8 cellular contexts compared by ENCODE assay signal in genomic region chr16:4426021-4426684, GRCh38. TPM values are rescaled to one million over a fixed set of nuclear protein-coding genes. Genes with fewer than 3 reads are reported as not detected.
A peak's percentile ranks its signal among the peaks of the same experiment; 100 is the strongest.
DNase-seq lines count a peak whose midpoint lies in the region; ATAC-seq lines count a peak whose summit lies in the region.

No MANE protein-coding gene starts in this region.

- CTCF ChIA-PET in CD4-positive, alpha-beta memory T cell (lab: Charles Lee; ENCODE audit: partially characterized antibody): no interaction called here

- H3K9me3 Mint-ChIP-seq in CD4-positive, alpha-beta memory T cell: no peaks in the 10 kb centered on the region
- H3K9me3 Mint-ChIP-seq in activated T-helper 1 cell treated with anti-CD3 and anti-CD28 coated beads, Interleukin-12 subunit alpha, Interleukin-12 subunit beta, Interleukin-2, Interleukin-4 antibody, amounts not matched to agents 30 ng/mL and 10 ng/mL and 1 ng/mL, durations not matched to agents 14 hours and 24 hours and 36 hours: no peaks in the 10 kb centered on the region

- peak; percentile 24 for ATAC-seq in GM19328 (IDR thresholded peaks at IDR 0.05; ENCODE audit: unreplicated experiment)
- ATAC-seq in HG03354 (IDR thresholded peaks at IDR 0.05; ENCODE audit: poor library complexity, severe bottlenecking, unreplicated experiment): peak; percentile 43
- peak; percentile 15 for ATAC-seq in stimulated activated naive CD8-positive, alpha-beta T cell treated with anti-CD3 and anti-CD28 coated beads, Interleukin-15, Interleukin-2, amounts not matched to agents 100 U/mL and 50 U/mL, for 24 hours

- H3K4me3 Mint-ChIP-seq in CD4-positive, alpha-beta memory T cell: peak overlapping the region; percentile 92 to 98 (median 98)
- H3K4me3 Mint-ChIP-seq in activated T-helper 1 cell treated with anti-CD3 and anti-CD28 coated beads, Interleukin-12 subunit alpha, Interleukin-12 subunit beta, Interleukin-2, Interleukin-4 antibody, amounts not matched to agents 30 ng/mL and 10 ng/mL and 1 ng/mL, durations not matched to agents 14 hours and 24 hours and 36 hours: peak overlapping the region; percentile 98

- H3K4me1 Mint-ChIP-seq in CD4-positive, alpha-beta memory T cell: peaks cover 16 to 36% (median 25%) of the 10 kb centered on the region in 4 donors
- H3K4me1 Mint-ChIP-seq in activated T-helper 1 cell treated with anti-CD3 and anti-CD28 coated beads, Interleukin-12 subunit alpha, Interleukin-12 subunit beta, Interleukin-2, Interleukin-4 antibody, amounts not matched to agents 30 ng/mL and 10 ng/mL and 1 ng/mL, durations not matched to agents 14 hours and 24 hours and 36 hours (ENCODE audit: low read depth): peaks cover 31% of the 10 kb centered on the region

- peaks cover 28% of the 10 kb centered on the region for H3K4me1 ChIP-seq in CD4-positive, alpha-beta memory T cell (ENCODE audit: insufficient read depth, low read length)
- H3K4me1 ChIP-seq in iPS-18a (ENCODE audit: control insufficient read depth, low read depth, low read length): peaks cover 4% of the 10 kb centered on the region

- no peaks in the 10 kb centered on the region for H3K9me3 ChIP-seq in CD4-positive, alpha-beta memory T cell (ENCODE audit: control insufficient read depth in 1 of 2, low read length in 2 of 2)
- H3K9me3 ChIP-seq in iPS-18a (ENCODE audit: control insufficient read depth, low read depth, low read length): no peaks in the 10 kb centered on the region

- peak overlapping the region; percentile 98 to 99 for H3K4me3 ChIP-seq in CD4-positive, alpha-beta memory T cell (ENCODE audit: low read length in 2 of 2)
- H3K4me3 ChIP-seq in iPS-18a (ENCODE audit: low read length): peak overlapping the region; percentile 79

- intact Hi-C loops in CD4-positive, alpha-beta memory T cell (cut with micrococcal nuclease): no loop called here
- intact Hi-C loops in activated T-helper 1 cell treated with anti-CD3 and anti-CD28 coated beads, Interleukin-12 subunit alpha, Interleukin-12 subunit beta, Interleukin-2, Interleukin-4 antibody, amounts not matched to agents 30 ng/mL and 10 ng/mL and 1 ng/mL, durations not matched to agents 14 hours and 24 hours and 36 hours (cut with micrococcal nuclease): loop anchor here (5.0 kb wide), 3 partner anchors 111 to 421 kb away; partner anchors contain the start of genes ANKS3, CDIP1, DNAAF8 and GLYR1

- peak overlapping the region; percentile 90 for H3K9ac ChIP-seq in iPS-18a (ENCODE audit: low read length)

- peaks cover 0 to 23% of the 10 kb centered on the region in 2 donors for H3K36me3 Mint-ChIP-seq in CD4-positive, alpha-beta memory T cell
- H3K36me3 Mint-ChIP-seq in activated T-helper 1 cell treated with anti-CD3 and anti-CD28 coated beads, Interleukin-12 subunit alpha, Interleukin-12 subunit beta, Interleukin-2, Interleukin-4 antibody, amounts not matched to agents 30 ng/mL and 10 ng/mL and 1 ng/mL, durations not matched to agents 14 hours and 24 hours and 36 hours (ENCODE audit: low read depth): peaks cover 19% of the 10 kb centered on the region

- DNase-seq in CD4-positive, alpha-beta memory T cell: peak in 1 of 5 donors; percentile 89
- DNase-seq in activated T-helper 1 cell treated with anti-CD3 and anti-CD28 coated beads, Interleukin-12 subunit alpha, Interleukin-12 subunit beta, Interleukin-2, Interleukin-4 antibody, amounts not matched to agents 30 ng/mL and 10 ng/mL and 1 ng/mL, durations not matched to agents 14 hours and 24 hours and 36 hours (ENCODE audit: low spot score): no peak
- DNase-seq in stimulated activated naive CD8-positive, alpha-beta T cell treated with anti-CD3 and anti-CD28 coated beads, Interleukin-15, Interleukin-2, amounts not matched to agents 100 U/mL and 50 U/mL, for 24 hours: no peak
- DNase-seq in NCI-H226 (no peak), cerebellar nuclear complex (lab: John Stamatoyannopoulos, UW) (no peak)

- H3K27me3 ChIP-seq in CD4-positive, alpha-beta memory T cell (ENCODE audit: insufficient read depth, low read length): no peaks in the 10 kb centered on the region
- H3K27me3 ChIP-seq in iPS-18a (ENCODE audit: control insufficient read depth, insufficient read depth, low read length): no peaks in the 10 kb centered on the region

- H3K27ac Mint-ChIP-seq in CD4-positive, alpha-beta memory T cell: peak overlapping the region; percentile 98 to 100 (median 100)
- H3K27ac Mint-ChIP-seq in activated T-helper 1 cell treated with anti-CD3 and anti-CD28 coated beads, Interleukin-12 subunit alpha, Interleukin-12 subunit beta, Interleukin-2, Interleukin-4 antibody, amounts not matched to agents 30 ng/mL and 10 ng/mL and 1 ng/mL, durations not matched to agents 14 hours and 24 hours and 36 hours: peak overlapping the region; percentile 100

- no peaks in the 10 kb centered on the region for H3K36me3 ChIP-seq in CD4-positive, alpha-beta memory T cell (ENCODE audit: insufficient read depth, low read length)
- H3K36me3 ChIP-seq in iPS-18a (ENCODE audit: control insufficient read depth, low read depth, low read length): peaks cover 7% of the 10 kb centered on the region

- peak overlapping the region; percentile 98 for H3K27ac ChIP-seq in CD4-positive, alpha-beta memory T cell (ENCODE audit: low read depth, low read length)
- H3K27ac ChIP-seq in iPS-18a (ENCODE audit: low read length): peak overlapping the region; percentile 19

- POLR2A ChIA-PET in CD4-positive, alpha-beta memory T cell (lab: Charles Lee; ENCODE audit: partially characterized antibody): interaction anchor here (1.2 to 4.6 kb wide), 4 partner anchors 9 to 79 kb away, joined by 3 to 52 read pairs (median 5); partner anchors contain the start of genes CORO7 and HMOX2

- no peaks in the 10 kb centered on the region for H3K27me3 Mint-ChIP-seq in CD4-positive, alpha-beta memory T cell
- peaks cover 3% of the 10 kb centered on the region for H3K27me3 Mint-ChIP-seq in activated T-helper 1 cell treated with anti-CD3 and anti-CD28 coated beads, Interleukin-12 subunit alpha, Interleukin-12 subunit beta, Interleukin-2, Interleukin-4 antibody, amounts not matched to agents 30 ng/mL and 10 ng/mL and 1 ng/mL, durations not matched to agents 14 hours and 24 hours and 36 hours (ENCODE audit: insufficient read depth)

RNA-seq across cellular contexts. Expression of gene DNAJA3, which starts 0.5 kb away (rescaled TPM):
- 10 to 100 TPM; 67.5 to 71.1 TPM for total RNA-seq in CD4-positive, alpha-beta memory T cell
- 10 to 100 TPM; 52.4 to 55.5 TPM for polyA plus RNA-seq in CD4-positive, alpha-beta memory T cell
- total RNA-seq in activated T-helper 1 cell treated with anti-CD3 and anti-CD28 coated beads, Interleukin-12 subunit alpha, Interleukin-12 subunit beta, Interleukin-2, Interleukin-4 antibody, amounts not matched to agents 30 ng/mL and 10 ng/mL and 1 ng/mL, durations not matched to agents 14 hours and 24 hours and 36 hours: 103 and 107 TPM in 2 replicates

RNA-seq across cellular contexts. Expression of gene CORO7, which starts 9.8 kb away (rescaled TPM):
- 100 to 1,000 TPM; 176 to 184 TPM for total RNA-seq in CD4-positive, alpha-beta memory T cell
- 100 to 1,000 TPM in 1 of 2 donors, 10 to 100 TPM in 1; 48.2 to 139 TPM for polyA plus RNA-seq in CD4-positive, alpha-beta memory T cell
- 87.9 and 90.8 TPM in 2 replicates for total RNA-seq in activated T-helper 1 cell treated with anti-CD3 and anti-CD28 coated beads, Interleukin-12 subunit alpha, Interleukin-12 subunit beta, Interleukin-2, Interleukin-4 antibody, amounts not matched to agents 30 ng/mL and 10 ng/mL and 1 ng/mL, durations not matched to agents 14 hours and 24 hours and 36 hours

RNA-seq across cellular contexts. Expression of gene NMRAL1, which starts 48.3 kb away (rescaled TPM):
- 10 to 100 TPM; 61.6 to 61.8 TPM for total RNA-seq in CD4-positive, alpha-beta memory T cell
- polyA plus RNA-seq in CD4-positive, alpha-beta memory T cell: 10 to 100 TPM; 55.1 to 65.7 TPM
- total RNA-seq in activated T-helper 1 cell treated with anti-CD3 and anti-CD28 coated beads, Interleukin-12 subunit alpha, Interleukin-12 subunit beta, Interleukin-2, Interleukin-4 antibody, amounts not matched to agents 30 ng/mL and 10 ng/mL and 1 ng/mL, durations not matched to agents 14 hours and 24 hours and 36 hours: 21.7 and 25.0 TPM in 2 replicates

RNA-seq across cellular contexts. Expression of gene HMOX2, which starts 50.0 kb away (rescaled TPM):
- total RNA-seq in CD4-positive, alpha-beta memory T cell: 10 to 100 TPM; 64.1 to 72.4 TPM
- 100 to 1,000 TPM; 164 to 206 TPM for polyA plus RNA-seq in CD4-positive, alpha-beta memory T cell
- total RNA-seq in activated T-helper 1 cell treated with anti-CD3 and anti-CD28 coated beads, Interleukin-12 subunit alpha, Interleukin-12 subunit beta, Interleukin-2, Interleukin-4 antibody, amounts not matched to agents 30 ng/mL and 10 ng/mL and 1 ng/mL, durations not matched to agents 14 hours and 24 hours and 36 hours: 64.7 and 68.4 TPM in 2 replicates

RNA-seq across cellular contexts. Expression of gene VASN, which starts 54.5 kb away (rescaled TPM):
- total RNA-seq in CD4-positive, alpha-beta memory T cell: under 1 TPM; 0.11 to 0.29 TPM
- under 1 TPM in 1 of 2 donors, not detected in 1; 0.16 TPM for polyA plus RNA-seq in CD4-positive, alpha-beta memory T cell
- total RNA-seq in activated T-helper 1 cell treated with anti-CD3 and anti-CD28 coated beads, Interleukin-12 subunit alpha, Interleukin-12 subunit beta, Interleukin-2, Interleukin-4 antibody, amounts not matched to agents 30 ng/mL and 10 ng/mL and 1 ng/mL, durations not matched to agents 14 hours and 24 hours and 36 hours: 0.18 TPM in 1 of 2 replicates, not detected in the other
